ENCODE assay signal across 15 cellular contexts in the genomic region with DNA sequence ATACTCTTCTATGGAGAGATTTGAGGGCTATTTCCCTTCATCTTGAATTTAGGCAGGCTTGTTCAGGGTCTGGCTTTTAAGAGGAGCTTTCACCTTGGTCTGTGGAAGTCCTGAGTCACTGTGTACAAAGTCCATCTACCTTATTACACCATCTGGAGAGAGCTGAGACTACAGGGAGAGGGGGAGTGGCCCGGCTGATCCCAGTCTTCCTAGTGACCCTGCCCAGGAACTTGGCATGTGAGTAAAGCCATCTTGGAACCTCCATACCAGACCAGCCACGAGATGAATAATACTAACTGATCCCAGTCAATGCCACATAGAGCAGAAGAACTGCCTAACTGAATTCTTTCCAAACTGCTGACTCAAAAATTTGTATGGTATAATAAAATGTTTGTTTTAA. TPM values are rescaled to one million over a fixed set of nuclear protein-coding genes. Genes with fewer than 3 reads are reported as not detected.
DNase-seq lines count a peak whose midpoint lies in the region; ATAC-seq, FAIRE-seq and TF ChIP-seq lines count a peak whose summit lies in the region.
"Had no signal": no experiment of that assay in that cellular context is flagged by ENCODE, and none has a peak within 500 bp of the region (broad histone marks: within the 10 kb centered on the region; RNA-seq: fewer than 3 reads in every experiment).

No MANE protein-coding gene starts in this region.

- TF ChIP-seq EP300 in K562 (IDR thresholded peaks at IDR 0.05; ENCODE audit: low read length), result no peak
- TF ChIP-seq EP300 in esophagus muscularis mucosa (IDR thresholded peaks at IDR 0.05), result no peak

- H3K4me3 ChIP-seq in right cardiac atrium (ENCODE audit: low read length) (no peak overlapping the region), K562 (no peak overlapping the region), left lung (no peak overlapping the region), esophagus muscularis mucosa (no peak overlapping the region)
- H3K4me3 ChIP-seq: ascending aorta had no signal

- H3K79me2 ChIP-seq in K562 (ENCODE audit: control insufficient read depth, insufficient read depth, low read length), result no peaks in the 10 kb centered on the region

- H2AFZ ChIP-seq in K562 (ENCODE audit: low read depth, low read length), result peak overlapping the region; percentile 38

- no peaks in the 10 kb centered on the region for H3K9me1 ChIP-seq in K562 (ENCODE audit: control insufficient read depth, insufficient read depth, low read length)

- in situ Hi-C loops in K562 (cut with MboI), result no loop called here

- H3K27me3 ChIP-seq in right cardiac atrium (ENCODE audit: control insufficient read depth, insufficient read depth) (no peaks in the 10 kb centered on the region), K562 (ENCODE audit: control insufficient read depth in 2 of 2, insufficient read depth in 2 of 2, low read length in 2 of 2) (no peaks in the 10 kb centered on the region), left lung (no peaks in the 10 kb centered on the region), esophagus muscularis mucosa (no peaks in the 10 kb centered on the region)
- H3K27me3 ChIP-seq: ascending aorta had no signal

- TF ChIP-seq CTCF in K562 (IDR thresholded peaks at IDR 0.05 in 2 of 3, conservative IDR thresholded peaks at IDR 0.05 in 1 of 3; ENCODE audit: insufficient read depth in 2 of 3, low read depth in 1 of 3, low read length in 3 of 3) (no peak), left lung (IDR thresholded peaks at IDR 0.05) (no peak), esophagus muscularis mucosa (IDR thresholded peaks at IDR 0.05) (no peak)

- peaks cover 15% of the 10 kb centered on the region for H3K4me1 Mint-ChIP-seq in activated CD4-positive, alpha-beta T cell treated with anti-CD3 and anti-CD28 coated beads, Interleukin-2, amount 10 ng/mL, durations not matched to agents 24 days and 14 days

- FAIRE-seq in K562 (lab: Jason Lieb, UNC), result no peak
- FAIRE-seq: G401.6 had no signal

- BruUV-seq in K562 (replicated peaks; lab: Mats Ljungman, UMichigan), result no TSS peak

- peaks cover 7% of the 10 kb centered on the region for H3K9me3 Mint-ChIP-seq in activated CD4-positive, alpha-beta T cell treated with anti-CD3 and anti-CD28 coated beads, Interleukin-2, amount 10 ng/mL, durations not matched to agents 24 days and 14 days

- CTCF ChIA-PET in K562 (lab: Yijun Ruan, JAX; ENCODE audit: low intra/inter-chr PET ratio), result no interaction called here

- ATAC-seq in right cardiac atrium (peak; percentile 47 to 51), Right ventricle myocardium superior (ENCODE audit: poor library complexity) (no peak), K562 (peak; percentile 82), left lung (peak; percentile 92), HG02588 (IDR thresholded peaks at IDR 0.05; ENCODE audit: unreplicated experiment) (no peak)
- ATAC-seq: left ventricle myocardium superior had no signal

- no peak overlapping the region for H3K4me3 Mint-ChIP-seq in activated CD4-positive, alpha-beta T cell treated with anti-CD3 and anti-CD28 coated beads, Interleukin-2, amount 10 ng/mL, durations not matched to agents 24 days and 14 days

- POLR2A ChIA-PET in K562 (lab: Yijun Ruan, JAX), result interaction anchor here (1.0 to 1.5 kb wide), 3 partner anchors 8 to 56 kb away, joined by 3 to 4 read pairs (median 4); partner anchors contain the start of gene IL6ST

- no peak for TF ChIP-seq POLR2A in K562 (conservative IDR thresholded peaks at IDR 0.05)
- no peak for TF ChIP-seq POLR2A in esophagus muscularis mucosa (IDR thresholded peaks at IDR 0.05; ENCODE audit: low read depth)

- peaks cover 2% of the 10 kb centered on the region for H3K36me3 Mint-ChIP-seq in activated CD4-positive, alpha-beta T cell treated with anti-CD3 and anti-CD28 coated beads, Interleukin-2, amount 10 ng/mL, durations not matched to agents 24 days and 14 days (ENCODE audit: low read depth)

- no peak overlapping the region for H3K4me2 ChIP-seq in K562 (ENCODE audit: insufficient read depth, low read length)

- H3K9me3 ChIP-seq in right cardiac atrium (ENCODE audit: control insufficient read depth, low read length), result no peaks in the 10 kb centered on the region
- H3K9me3 ChIP-seq in K562 (replicated peaks; ENCODE audit: control insufficient read depth, insufficient read depth, low read depth, low read length), result peaks cover 7% of the 10 kb centered on the region; the same call in 1 of the 2 replicates
- peaks cover 0 to 6% of the 10 kb centered on the region in 2 donors for H3K9me3 ChIP-seq in left lung
- H3K9me3 ChIP-seq in esophagus muscularis mucosa, result peaks cover 0 to 7% (median 3%) of the 10 kb centered on the region in 4 donors

- H3K27ac ChIP-seq in right cardiac atrium (ENCODE audit: low read length) (no peak overlapping the region), K562 (ENCODE audit: extremely low read depth, low read depth, low read length) (no peak overlapping the region), left lung (no peak overlapping the region), esophagus muscularis mucosa (replicated peaks in 1 of 4) (no peak overlapping the region)
- H3K27ac ChIP-seq: ascending aorta had no signal

- H3K36me3 ChIP-seq in K562 (ENCODE audit: control insufficient read depth, insufficient read depth, low read length), result no peaks in the 10 kb centered on the region
- H3K36me3 ChIP-seq in left lung, result no peaks in the 10 kb centered on the region
- no peaks in the 10 kb centered on the region for H3K36me3 ChIP-seq in esophagus muscularis mucosa
- H3K36me3 ChIP-seq: ascending aorta had no signal

- no peak overlapping the region for H3K9ac ChIP-seq in K562 (ENCODE audit: insufficient read depth in 1 of 2, low read depth in 2 of 2, low read length in 2 of 2)

- no peaks in the 10 kb centered on the region for H4K20me1 ChIP-seq in K562 (replicated peaks; ENCODE audit: control insufficient read depth, insufficient read depth, low read length)

- intact Hi-C loops in right cardiac atrium (cut with DNase I), result no loop called here
- intact Hi-C loops in Right ventricle myocardium superior (cut with DNase I), result no loop called here
- intact Hi-C loops in K562 (cut with micrococcal nuclease), result no loop called here
- intact Hi-C loops in left lung (cut with DNase I), result no loop called here
- intact Hi-C loops in esophagus muscularis mucosa (cut with DNase I), result no loop called here
- intact Hi-C loops in activated CD4-positive, alpha-beta T cell treated with anti-CD3 and anti-CD28 coated beads, Interleukin-2, amount 10 ng/mL, durations not matched to agents 24 days and 14 days (cut with micrococcal nuclease), result no loop called here

- no peak overlapping the region for H3K27ac Mint-ChIP-seq in activated CD4-positive, alpha-beta T cell treated with anti-CD3 and anti-CD28 coated beads, Interleukin-2, amount 10 ng/mL, durations not matched to agents 24 days and 14 days

- no peak for TF ChIP-seq RAD21 in K562 (CRISPR knock-in tag; conservative IDR thresholded peaks at IDR 0.05 in 1 of 2, IDR thresholded peaks at IDR 0.05 in 1 of 2)

- peaks cover 2% of the 10 kb centered on the region for H3K27me3 Mint-ChIP-seq in activated CD4-positive, alpha-beta T cell treated with anti-CD3 and anti-CD28 coated beads, Interleukin-2, amount 10 ng/mL, durations not matched to agents 24 days and 14 days
- H3K27me3 Mint-ChIP-seq: progenitor cell of endocrine pancreas had no signal

- H3K4me1 ChIP-seq in right cardiac atrium (ENCODE audit: control insufficient read depth, insufficient read depth, low read length) (peaks cover 2% of the 10 kb centered on the region), K562 (replicated peaks in 1 of 2; ENCODE audit: control insufficient read depth in 2 of 2, insufficient read depth in 2 of 2, low read length in 2 of 2) (peaks cover 0 to 1% of the 10 kb centered on the region in 2 experiments; a peak in 2 of 5 replicates), left lung (no peaks in the 10 kb centered on the region), esophagus muscularis mucosa (peaks cover 0 to 4% (median 0%) of the 10 kb centered on the region in 4 donors)
- H3K4me1 ChIP-seq: ascending aorta had no signal

- WGBS in right cardiac atrium, result 77% methylated on average over 2 of the region's 2 CpGs
- 7% methylated on average over 1 of the region's 2 CpGs for WGBS in K562 (ENCODE audit: insufficient coverage, low coverage, missing lambda C conversion rate)
- WGBS in esophagus muscularis mucosa, result 72% methylated on average over 2 of the region's 2 CpGs

- DNase-seq in right cardiac atrium, result no peak
- no peak for DNase-seq in Right ventricle myocardium superior
- DNase-seq in K562 (ENCODE audit: extremely low read depth in 1 of 4, low spot score in 3 of 4), result peak in 2 of 4 experiments; percentile 10 to 17
- DNase-seq in left lung, result no peak
- DNase-seq in esophagus muscularis mucosa (ENCODE audit: extremely low spot score), result no peak
- DNase-seq in activated CD4-positive, alpha-beta T cell treated with anti-CD3 and anti-CD28 coated beads, Interleukin-2, amount 10 ng/mL, durations not matched to agents 24 days and 14 days, result no peak
- DNase-seq in nucleus accumbens (lab: John Stamatoyannopoulos, UW), result no peak
- DNase-seq: foreskin melanocyte, left ventricle myocardium superior, NCI-H1048, T-helper 2 cell had no signal

TF ChIP-seq in K562, 482 proteins besides CTCF, POLR2A, EP300 and RAD21 (continues in another document):
- TF ChIP-seq CSDE1 (IDR thresholded peaks at IDR 0.05) (no peak), ZNF436 (CRISPR knock-in tag; IDR thresholded peaks at IDR 0.05) (no peak)

RNA-seq across cellular contexts. Expression of gene IL6ST, which starts 8.4 kb away (rescaled TPM):
- total RNA-seq in right cardiac atrium (100 to 1,000 TPM; 192 to 238 (median 219) TPM), Right ventricle myocardium superior (137 TPM), K562 (2014; rRNA removed) (7.9 and 8.5 TPM in 2 replicates), K562 (2014; rRNA removed; fragmentation: Illumina TruSeq; extraction: Trizol) (14.6 and 18.5 TPM in 2 replicates), K562 (2015; rRNA removed; fragmentation: Illumina TruSeq; extraction: Trizol) (14.4 and 16.2 TPM in 2 replicates), K562 (2021) (17.7 and 18.2 TPM in 2 replicates), left lung (100 to 1,000 TPM; 309 to 464 TPM), esophagus muscularis mucosa (100 to 1,000 TPM; 384 to 561 (median 517) TPM)
- polyA plus RNA-seq in right cardiac atrium (40.5 TPM), K562 (2011; rRNA removed) (16.7 and 27.0 TPM in 2 replicates), K562 (2014; fragmentation: Illumina TruSeq; extraction: Trizol) (7.9 and 11.0 TPM in 2 replicates), K562 (2014; fragmentation: Nextera tagmentation; extraction: Ambion mirVana) (1 to 10 TPM; 2.0 to 2.3 TPM), K562 (2014; rRNA removed) (4.5 and 5.3 TPM in 2 replicates)
- total RNA-seq in K562 (2011; cell fraction: chromatin; rRNA removed; ENCODE audit: low replicate concordance), result 26.8 and 77.1 TPM in 2 replicates
- total RNA-seq in K562 (2011; cell fraction: nucleolus; rRNA removed), result 10.4 and 21.0 TPM in 2 replicates
- total RNA-seq in K562 (2011; cell fraction: nucleoplasm; rRNA removed), result 19.9 and 23.6 TPM in 2 replicates
- polyA plus RNA-seq in K562 (2011; cell fraction: cytosol; rRNA removed), result 5.8 and 7.8 TPM in 2 replicates
- 20.0 and 24.0 TPM in 2 replicates for polyA plus RNA-seq in K562 (2011; cell fraction: nucleus; rRNA removed)
- polyA plus RNA-seq in K562 (2012), result 7.3 and 7.8 TPM in 2 replicates
- polyA minus RNA-seq in K562 (2011; rRNA and poly(A)+ RNA removed), result 98.7 and 113 TPM in 2 replicates
- polyA minus RNA-seq in K562 (2011; cell fraction: cytosol; rRNA and poly(A)+ RNA removed), result 12.9 and 37.6 TPM in 2 replicates
- polyA minus RNA-seq in K562 (2011; cell fraction: nucleus; rRNA and poly(A)+ RNA removed), result 15.9 and 33.5 TPM in 2 replicates
- total RNA-seq in activated CD4-positive, alpha-beta T cell treated with anti-CD3 and anti-CD28 coated beads, Interleukin-2, amount 10 ng/mL, durations not matched to agents 24 days and 14 days, result 65.1 and 68.2 TPM in 2 replicates

Comparison
In these comparisons a context has a peak if more than half of its experiments do, and no peak if none do; other contexts are left out.
1. ATAC-seq: peak in right cardiac atrium (2 of 2), K562 (single experiment) and left lung (single experiment); none in Right ventricle myocardium superior (single experiment) and HG02588 (single experiment).